Comparison of ENCODE assay signal across 8 cellular contexts in the genomic region with DNA sequence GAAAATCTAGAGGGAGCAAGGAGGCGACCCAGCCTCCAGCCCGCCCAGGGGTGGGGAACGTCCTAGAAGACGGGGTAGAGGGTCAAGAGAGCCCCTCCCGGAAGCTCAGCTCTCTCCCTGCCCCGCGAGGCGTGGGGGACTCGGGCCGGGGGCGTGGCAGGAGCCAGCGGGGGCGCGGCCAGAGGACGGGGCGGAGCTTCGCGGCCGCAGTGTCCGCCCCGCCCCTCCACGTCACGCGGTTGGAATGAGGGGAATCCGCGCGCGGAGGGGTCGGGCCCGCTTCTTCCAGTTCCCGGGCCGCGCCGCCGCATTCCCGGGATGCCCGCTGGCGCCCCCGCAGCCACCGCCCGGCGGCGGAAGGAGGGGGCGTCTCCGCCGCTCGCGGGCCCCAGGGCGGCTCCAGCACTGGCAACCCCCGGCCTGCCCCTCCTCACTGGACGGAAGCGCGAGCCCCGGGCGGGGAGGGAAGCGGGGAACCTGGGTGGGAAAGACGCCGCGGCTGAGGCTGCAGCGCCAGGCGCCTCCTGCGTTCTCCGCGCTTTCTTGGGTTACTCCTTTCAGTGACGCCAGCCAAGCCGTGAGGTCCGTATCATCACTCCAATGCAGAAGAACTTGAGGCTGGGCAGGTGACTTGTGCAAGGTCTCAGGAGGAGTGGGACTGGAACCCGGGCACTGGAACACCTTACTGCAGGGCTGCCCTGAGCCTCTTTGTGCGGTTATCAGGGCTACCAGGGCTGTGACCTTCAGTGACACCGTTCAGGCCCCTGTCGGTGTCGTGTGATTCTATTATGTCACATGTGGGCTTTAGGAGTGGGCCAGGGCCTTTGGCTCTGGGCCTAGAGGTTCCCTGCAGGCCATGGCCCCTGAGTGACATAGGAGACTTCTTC. TPM values are rescaled to one million over a fixed set of nuclear protein-coding genes. Genes with fewer than 3 reads are reported as not detected.
DNase-seq lines count a peak whose midpoint lies in the region; TF ChIP-seq lines count a peak whose summit lies in the region.

No MANE protein-coding gene starts in this region.

- H3K9ac ChIP-seq in OCI-LY3 (ENCODE audit: low read length) (peak overlapping the region; percentile 92), mucosa of stomach (ENCODE audit: low read length) (peak overlapping the region; percentile 61)

- peak; percentile 8 for TF ChIP-seq POLR2A in esophagus muscularis mucosa (IDR thresholded peaks at IDR 0.05; ENCODE audit: low read depth)

- no peaks in the 10 kb centered on the region for H3K9me3 Mint-ChIP-seq in activated T-helper 1 cell treated with anti-CD3 and anti-CD28 coated beads, Interleukin-12 subunit alpha, Interleukin-12 subunit beta, Interleukin-2, Interleukin-4 antibody, amounts not matched to agents 30 ng/mL and 10 ng/mL and 1 ng/mL, durations not matched to agents 14 hours and 24 hours and 36 hours

- H3K27ac ChIP-seq in HEK293 (ENCODE audit: extremely low read depth, low read depth, low read length) (peak overlapping the region; percentile 70; the same call in 1 of the 2 replicates), OCI-LY3 (ENCODE audit: low read length) (peak overlapping the region; percentile 97), esophagus muscularis mucosa (replicated peaks in 1 of 4) (peak overlapping the region; percentile 96 to 99 (median 97))

- 33% methylated on average over 3 of the region's 72 CpGs for WGBS in esophagus muscularis mucosa

- peaks cover 5% of the 10 kb centered on the region for H3K27me3 Mint-ChIP-seq in activated T-helper 1 cell treated with anti-CD3 and anti-CD28 coated beads, Interleukin-12 subunit alpha, Interleukin-12 subunit beta, Interleukin-2, Interleukin-4 antibody, amounts not matched to agents 30 ng/mL and 10 ng/mL and 1 ng/mL, durations not matched to agents 14 hours and 24 hours and 36 hours (ENCODE audit: insufficient read depth)

- CTCF ChIA-PET in HEK293 (lab: Yijun Ruan, JAX) = interaction anchor here (0.7 to 1.3 kb wide), 4 partner anchors 28 to 471 kb away, joined by 4 to 5 read pairs (median 4); a partner anchor contains a TSS

- POLR2A ChIA-PET in HEK293 (lab: Yijun Ruan, JAX) = interaction anchor here (0.6 to 2.4 kb wide), 13 partner anchors 10 to 140 kb away, joined by 3 to 13 read pairs (median 3); a partner anchor contains a TSS

- H3K4me3 ChIP-seq in HEK293 (ENCODE audit: low read depth, low read length) = peak overlapping the region; percentile 45
- H3K4me3 ChIP-seq in OCI-LY3 (ENCODE audit: low read length) = peak overlapping the region; percentile 92
- peak overlapping the region; percentile 83 to 93 (median 87) for H3K4me3 ChIP-seq in esophagus muscularis mucosa
- peak overlapping the region; percentile 50 for H3K4me3 ChIP-seq in mucosa of stomach (ENCODE audit: low read length)

- 0 out of 2 replicates have a peak, but pooled peaks cover 3% of the 10 kb centered on the region for H3K79me2 ChIP-seq in OCI-LY3 (ENCODE audit: low read length)

- H3K36me3 Mint-ChIP-seq in activated T-helper 1 cell treated with anti-CD3 and anti-CD28 coated beads, Interleukin-12 subunit alpha, Interleukin-12 subunit beta, Interleukin-2, Interleukin-4 antibody, amounts not matched to agents 30 ng/mL and 10 ng/mL and 1 ng/mL, durations not matched to agents 14 hours and 24 hours and 36 hours (ENCODE audit: low read depth) = peaks cover 5% of the 10 kb centered on the region

- TF ChIP-seq CTCF in HEK293 (tag by site-specific recombination; IDR thresholded peaks at IDR 0.05) (peak; percentile 37; the same call in 1 of the 2 replicates), OCI-LY3 (IDR thresholded peaks at IDR 0.05; ENCODE audit: low read depth, low read length) (no peak), esophagus muscularis mucosa (IDR thresholded peaks at IDR 0.05) (peak; percentile 14 to 24 (median 24))

- H4K20me1 ChIP-seq in OCI-LY3 (ENCODE audit: insufficient read depth, low read length) = peaks cover 3% of the 10 kb centered on the region; the same call in 1 of the 2 replicates

- H3K4me1 Mint-ChIP-seq in activated T-helper 1 cell treated with anti-CD3 and anti-CD28 coated beads, Interleukin-12 subunit alpha, Interleukin-12 subunit beta, Interleukin-2, Interleukin-4 antibody, amounts not matched to agents 30 ng/mL and 10 ng/mL and 1 ng/mL, durations not matched to agents 14 hours and 24 hours and 36 hours (ENCODE audit: low read depth) = peaks cover 24% of the 10 kb centered on the region

- H3K36me3 ChIP-seq in HEK293 (ENCODE audit: control insufficient read depth in 2 of 2, insufficient read depth in 1 of 2, low read length in 2 of 2) = peaks cover 0 to 9% of the 10 kb centered on the region in 2 experiments; a peak in 2 of 3 replicates
- H3K36me3 ChIP-seq in OCI-LY3 (replicated peaks; ENCODE audit: low read depth, low read length) = peaks cover 2% of the 10 kb centered on the region
- H3K36me3 ChIP-seq in esophagus muscularis mucosa = peaks cover 6 to 12% (median 11%) of the 10 kb centered on the region in 4 donors
- H3K36me3 ChIP-seq in mucosa of stomach (ENCODE audit: control insufficient read depth, insufficient read depth, low read length) = no peaks in the 10 kb centered on the region

- peaks cover 6% of the 10 kb centered on the region; the same call in 1 of the 2 replicates for H3K4me1 ChIP-seq in HEK293 (ENCODE audit: control insufficient read depth, insufficient read depth, low read length)
- peaks cover 22% of the 10 kb centered on the region for H3K4me1 ChIP-seq in OCI-LY3 (ENCODE audit: low read length)
- H3K4me1 ChIP-seq in esophagus muscularis mucosa = peaks cover 73 to 88% (median 86%) of the 10 kb centered on the region in 4 donors
- peaks cover 58% of the 10 kb centered on the region for H3K4me1 ChIP-seq in mucosa of stomach (ENCODE audit: control insufficient read depth, insufficient read depth, low read length)

- H3K9me3 ChIP-seq in HEK293 (ENCODE audit: control insufficient read depth, insufficient read depth, low read depth, low read length) = no peaks in the 10 kb centered on the region
- no peaks in the 10 kb centered on the region for H3K9me3 ChIP-seq in OCI-LY3 (ENCODE audit: insufficient read depth, low read length)
- H3K9me3 ChIP-seq in esophagus muscularis mucosa = no peaks in the 10 kb centered on the region
- no peaks in the 10 kb centered on the region for H3K9me3 ChIP-seq in mucosa of stomach (ENCODE audit: control insufficient read depth, low read length)

- TF ChIP-seq EP300 in esophagus muscularis mucosa (IDR thresholded peaks at IDR 0.05) = no peak

- no peak overlapping the region for H2AFZ ChIP-seq in OCI-LY3 (ENCODE audit: low read depth, low read length)

- H3K4me3 Mint-ChIP-seq in activated T-helper 1 cell treated with anti-CD3 and anti-CD28 coated beads, Interleukin-12 subunit alpha, Interleukin-12 subunit beta, Interleukin-2, Interleukin-4 antibody, amounts not matched to agents 30 ng/mL and 10 ng/mL and 1 ng/mL, durations not matched to agents 14 hours and 24 hours and 36 hours = peak overlapping the region; percentile 84

- H3K27ac Mint-ChIP-seq in activated T-helper 1 cell treated with anti-CD3 and anti-CD28 coated beads, Interleukin-12 subunit alpha, Interleukin-12 subunit beta, Interleukin-2, Interleukin-4 antibody, amounts not matched to agents 30 ng/mL and 10 ng/mL and 1 ng/mL, durations not matched to agents 14 hours and 24 hours and 36 hours = peak overlapping the region; percentile 48

- DNase-seq in CMK (ENCODE audit: low read depth) (peak; percentile 51), esophagus muscularis mucosa (ENCODE audit: extremely low spot score) (no peak), DMS153 (lab: John Stamatoyannopoulos, UW) (no peak)
- peak; percentile 64 for DNase-seq in activated T-helper 1 cell treated with anti-CD3 and anti-CD28 coated beads, Interleukin-12 subunit alpha, Interleukin-12 subunit beta, Interleukin-2, Interleukin-4 antibody, amounts not matched to agents 30 ng/mL and 10 ng/mL and 1 ng/mL, durations not matched to agents 14 hours and 24 hours and 36 hours (ENCODE audit: low spot score)
- DNase-seq in stimulated activated CD8-positive, alpha-beta memory T cell treated with anti-CD3 and anti-CD28 coated beads, Interleukin-4, amount 100 ng/mL, for 48 hours = peak; percentile 83

- intact Hi-C loops in activated T-helper 1 cell treated with anti-CD3 and anti-CD28 coated beads, Interleukin-12 subunit alpha, Interleukin-12 subunit beta, Interleukin-2, Interleukin-4 antibody, amounts not matched to agents 30 ng/mL and 10 ng/mL and 1 ng/mL, durations not matched to agents 14 hours and 24 hours and 36 hours (cut with micrococcal nuclease) = loop anchor here (5.0 kb wide), 2 partner anchors 121 to 159 kb away; a partner anchor contains a TSS
- intact Hi-C loops in esophagus muscularis mucosa (cut with DNase I) = no loop called here

- peak overlapping the region; percentile 91 for H3K4me2 ChIP-seq in OCI-LY3 (ENCODE audit: low read length)

- H3K27me3 ChIP-seq in OCI-LY3 (ENCODE audit: low read depth, low read length) = peaks cover 6% of the 10 kb centered on the region
- no peaks in the 10 kb centered on the region for H3K27me3 ChIP-seq in esophagus muscularis mucosa
- H3K27me3 ChIP-seq in mucosa of stomach (ENCODE audit: control insufficient read depth, insufficient read depth, low read length) = no peaks in the 10 kb centered on the region

RNA-seq across cellular contexts. Expression of a gene that starts 4.3 kb away (rescaled TPM):
- total RNA-seq in activated T-helper 1 cell treated with anti-CD3 and anti-CD28 coated beads, Interleukin-12 subunit alpha, Interleukin-12 subunit beta, Interleukin-2, Interleukin-4 antibody, amounts not matched to agents 30 ng/mL and 10 ng/mL and 1 ng/mL, durations not matched to agents 14 hours and 24 hours and 36 hours = 31.1 and 44.0 TPM in 2 replicates
- 100 to 1,000 TPM; 248 to 444 (median 347) TPM for total RNA-seq in esophagus muscularis mucosa

RNA-seq across cellular contexts. Expression of a gene that starts 28.2 kb away (rescaled TPM):
- 23.9 and 24.7 TPM in 2 replicates for total RNA-seq in activated T-helper 1 cell treated with anti-CD3 and anti-CD28 coated beads, Interleukin-12 subunit alpha, Interleukin-12 subunit beta, Interleukin-2, Interleukin-4 antibody, amounts not matched to agents 30 ng/mL and 10 ng/mL and 1 ng/mL, durations not matched to agents 14 hours and 24 hours and 36 hours
- total RNA-seq in esophagus muscularis mucosa = 10 to 100 TPM; 62.0 to 89.3 (median 76.1) TPM

RNA-seq across cellular contexts. Expression of a gene that starts 32.1 kb away (rescaled TPM):
- total RNA-seq in activated T-helper 1 cell treated with anti-CD3 and anti-CD28 coated beads, Interleukin-12 subunit alpha, Interleukin-12 subunit beta, Interleukin-2, Interleukin-4 antibody, amounts not matched to agents 30 ng/mL and 10 ng/mL and 1 ng/mL, durations not matched to agents 14 hours and 24 hours and 36 hours = 19.8 and 24.2 TPM in 2 replicates
- 100 to 1,000 TPM in 1 of 4 donors, 10 to 100 TPM in 3; 59.8 to 102 (median 75.7) TPM for total RNA-seq in esophagus muscularis mucosa

Comparison
In these comparisons a context has a peak if more than half of its experiments do, and no peak if none do; other contexts are left out.
1. DNase-seq: peak in CMK (single experiment), activated T-helper 1 cell treated with anti-CD3 and anti-CD28 coated beads, Interleukin-12 subunit alpha, Interleukin-12 subunit beta, Interleukin-2, Interleukin-4 antibody, amounts not matched to agents 30 ng/mL and 10 ng/mL and 1 ng/mL, durations not matched to agents 14 hours and 24 hours and 36 hours (single experiment) and stimulated activated CD8-positive, alpha-beta memory T cell treated with anti-CD3 and anti-CD28 coated beads, Interleukin-4, amount 100 ng/mL, for 48 hours (single experiment); none in esophagus muscularis mucosa (single experiment) and DMS153 (single experiment).
2. Peak in every context shown above with its lines, with median percentiles within 50 percentile points of each other: H3K27ac ChIP-seq and H3K4me3 ChIP-seq.